ENCODE assay signal across 17 cellular contexts in genomic region chr16:85910854-85911247, GRCh38.
"Had no signal": no experiment of that assay in that cellular context is flagged by ENCODE, and none has a peak within 500 bp of the region (broad histone marks: within the 10 kb centered on the region; RNA-seq: fewer than 3 reads in every experiment).

No MANE protein-coding gene starts in this region.

- H3K27me3 Mint-ChIP-seq: central memory CD8-positive, alpha-beta T cell; stimulated activated naive CD8-positive, alpha-beta T cell treated with anti-CD3 and anti-CD28 coated beads, Interleukin-15, amount 100 ng/mL, for 72 hours had no signal

- H3K27ac ChIP-seq: lower lobe of right lung, testis, WERI-Rb-1 had no signal

- H3K4me3 Mint-ChIP-seq: activated T-helper 1 cell treated with anti-CD3 and anti-CD28 coated beads, Interleukin-12 subunit alpha, Interleukin-12 subunit beta, Interleukin-2, Interleukin-4 antibody, amounts not matched to agents 30 ng/mL and 10 ng/mL and 1 ng/mL, durations not matched to agents 14 hours and 24 hours and 36 hours; central memory CD8-positive, alpha-beta T cell; nephron progenitor cell; stimulated activated naive CD8-positive, alpha-beta T cell treated with anti-CD3 and anti-CD28 coated beads, Interleukin-15, amount 100 ng/mL, for 72 hours; type B pancreatic cell had no signal

- H3K9me3 ChIP-seq: lower lobe of right lung, testis had no signal

- ATAC-seq: lower lobe of right lung; stimulated activated naive CD8-positive, alpha-beta T cell treated with anti-CD3 and anti-CD28 coated beads, Interleukin-15, amount 100 ng/mL, for 72 hours had no signal

- H3K9me3 Mint-ChIP-seq: activated T-helper 1 cell treated with anti-CD3 and anti-CD28 coated beads, Interleukin-12 subunit alpha, Interleukin-12 subunit beta, Interleukin-2, Interleukin-4 antibody, amounts not matched to agents 30 ng/mL and 10 ng/mL and 1 ng/mL, durations not matched to agents 14 hours and 24 hours and 36 hours; central memory CD8-positive, alpha-beta T cell; stimulated activated naive CD8-positive, alpha-beta T cell treated with anti-CD3 and anti-CD28 coated beads, Interleukin-15, amount 100 ng/mL, for 72 hours; type B pancreatic cell had no signal

- H3K27me3 ChIP-seq: testis had no signal

- H3K4me3 ChIP-seq: coronary artery, lower lobe of right lung, testis had no signal

- H3K36me3 Mint-ChIP-seq: type B pancreatic cell had no signal

- DNase-seq: activated CD4-positive, alpha-beta T cell treated with anti-CD3 and anti-CD28 coated beads, Interleukin-2, amount 50 U/mL, for 4 hours; erythroblast; hypothalamus; islet precursor cell; lower lobe of right lung; nephron progenitor cell; nucleus accumbens; stimulated activated CD8-positive, alpha-beta memory T cell treated with anti-CD3 and anti-CD28 coated beads, Interleukin-4, amount 100 ng/mL, for 48 hours; stimulated activated naive CD8-positive, alpha-beta T cell treated with anti-CD3 and anti-CD28 coated beads, Interleukin-15, amount 100 ng/mL, for 72 hours; testis; WERI-Rb-1 had no signal

- FAIRE-seq: endometrium, frontal cortex had no signal

- H3K36me3 ChIP-seq: WERI-Rb-1 had no signal

- H3K27ac Mint-ChIP-seq: activated T-helper 1 cell treated with anti-CD3 and anti-CD28 coated beads, Interleukin-12 subunit alpha, Interleukin-12 subunit beta, Interleukin-2, Interleukin-4 antibody, amounts not matched to agents 30 ng/mL and 10 ng/mL and 1 ng/mL, durations not matched to agents 14 hours and 24 hours and 36 hours; nephron progenitor cell; stimulated activated naive CD8-positive, alpha-beta T cell treated with anti-CD3 and anti-CD28 coated beads, Interleukin-15, amount 100 ng/mL, for 72 hours; type B pancreatic cell had no signal
